In genomic region chr17:31561469-31562412, GRCh38 we compare ENCODE assay signal across 10 cellular contexts.
A peak's percentile ranks its signal among the peaks of the same experiment; 100 is the strongest.
DNase-seq lines count a peak whose midpoint lies in the region; ATAC-seq and TF ChIP-seq lines count a peak whose summit lies in the region.
"Had no signal": no experiment of that assay in that cellular context is flagged by ENCODE, and none has a peak within 500 bp of the region (broad histone marks: within the 10 kb centered on the region; RNA-seq: fewer than 3 reads in every experiment).

No MANE protein-coding gene starts in this region.

- intact Hi-C loops in body of pancreas (cut with DNase I), result loop anchor here (5.0 kb wide), 1 partner anchor 281 kb away; no protein-coding TSS in a partner anchor

- H3K4me3 ChIP-seq in ACC112 (ENCODE audit: low read depth, low read length) (peak overlapping the region; percentile 87), HUES6 (ENCODE audit: low read depth, low read length) (peak overlapping the region; percentile 8), body of pancreas (no peak overlapping the region), mesendoderm (ENCODE audit: low read length) (no peak overlapping the region), SJCRH30 (no peak overlapping the region)
- H3K4me3 ChIP-seq: lung had no signal

- peaks cover 6% of the 10 kb centered on the region; the same call in 1 of the 2 replicates for H3K36me3 ChIP-seq in ACC112 (ENCODE audit: insufficient read depth, low read length)
- H3K36me3 ChIP-seq in HUES6 (ENCODE audit: control insufficient read depth, insufficient read depth, low read length), result no peaks in the 10 kb centered on the region
- no peaks in the 10 kb centered on the region for H3K36me3 ChIP-seq in body of pancreas (replicated peaks in 1 of 2; ENCODE audit: insufficient read depth in 1 of 2, low read depth in 2 of 2)
- H3K36me3 ChIP-seq in mesendoderm (ENCODE audit: control insufficient read depth, insufficient read depth, low read length), result no peaks in the 10 kb centered on the region
- H3K36me3 ChIP-seq in SJCRH30, result no peaks in the 10 kb centered on the region

- H3K79me2 ChIP-seq in ACC112 (ENCODE audit: control insufficient read depth, insufficient read depth, low read length, unreplicated experiment) (peaks cover 75% of the 10 kb centered on the region), mesendoderm (ENCODE audit: control insufficient read depth, insufficient read depth, low read length) (peaks cover 6% of the 10 kb centered on the region)

- H3K9ac ChIP-seq in HUES6 (ENCODE audit: low read length) (peak overlapping the region; percentile 12), mesendoderm (ENCODE audit: low read length) (peak overlapping the region; percentile 35)

- H4K8ac ChIP-seq in mesendoderm (ENCODE audit: low read depth, low read length), result no peak overlapping the region

- no peak overlapping the region for H2AFZ ChIP-seq in ACC112 (ENCODE audit: low read length, unreplicated experiment)

- no peaks in the 10 kb centered on the region for H3K9me3 ChIP-seq in HUES6 (ENCODE audit: control insufficient read depth, insufficient read depth, low read depth, low read length)
- H3K9me3 ChIP-seq in body of pancreas, result no peaks in the 10 kb centered on the region
- no peaks in the 10 kb centered on the region for H3K9me3 ChIP-seq in SJCRH30 (replicated peaks)

- TF ChIP-seq CTCF in body of pancreas (IDR thresholded peaks at IDR 0.05), result no peak

- no peak overlapping the region for H2BK5ac ChIP-seq in mesendoderm (ENCODE audit: low read length)

- H3K4me1 ChIP-seq in ACC112 (ENCODE audit: control insufficient read depth, insufficient read depth, low read length, unreplicated experiment) (peaks cover 45% of the 10 kb centered on the region), HUES6 (ENCODE audit: control insufficient read depth, insufficient read depth, low read length) (peaks cover 38% of the 10 kb centered on the region), body of pancreas (peaks cover 68% of the 10 kb centered on the region), mesendoderm (ENCODE audit: control insufficient read depth, low read depth, low read length) (peaks cover 9% of the 10 kb centered on the region), SJCRH30 (no peaks in the 10 kb centered on the region)

- H3K27ac ChIP-seq in ACC112 (ENCODE audit: low read depth, low read length) (peak overlapping the region; percentile 67), HUES6 (ENCODE audit: low read depth, low read length) (no peak overlapping the region), body of pancreas (peak overlapping the region; percentile 90 to 93 (median 92)), mesendoderm (ENCODE audit: low read depth, low read length) (peak overlapping the region; percentile 39), SJCRH30 (no peak overlapping the region)

- H2BK15ac ChIP-seq in mesendoderm (replicated peaks; ENCODE audit: low read depth), result no peak overlapping the region

- peak overlapping the region; percentile 9 for H3K18ac ChIP-seq in mesendoderm (ENCODE audit: low read length)

- H3K4ac ChIP-seq in mesendoderm (ENCODE audit: low read depth, low read length), result no peak overlapping the region

- WGBS in body of pancreas, 2 donors, result 31 to 40% methylated on average over 8 to 10 of the region's 10 CpGs
- no CpG with 5 or more reads among the region's 10 CpGs for whole genome bisulfite sequencing in mesendoderm (ENCODE audit: extremely low coverage, insufficient coverage, low lambda C conversion rate)

- H3K79me1 ChIP-seq in mesendoderm (ENCODE audit: low read length), result peaks cover 6% of the 10 kb centered on the region

- H3K56ac ChIP-seq in mesendoderm (ENCODE audit: low read length), result peak overlapping the region; percentile 52

- DNase-seq in body of pancreas, result no peak
- DNase-seq in mesendoderm, result peak; percentile 38
- DNase-seq in NCI-H2196 treated with DMSO at 0.1 percent for 48 hours (lab: John Stamatoyannopoulos, UW; ENCODE audit: unreplicated experiment), result no peak
- no peak for DNase-seq in SJCRH30
- DNase-seq in germinal center (ENCODE audit: low spot score), result no peak
- DNase-seq: activated CD8-positive, alpha-beta memory T cell treated with anti-CD3 and anti-CD28 coated beads for 24 hours had no signal

- H2BK120ac ChIP-seq in mesendoderm (ENCODE audit: low read depth, low read length), result no peak overlapping the region

- H4K5ac ChIP-seq in mesendoderm (ENCODE audit: low read length), result no peak overlapping the region

- H3K27me3 ChIP-seq in ACC112 (ENCODE audit: insufficient read depth, low read length) (no peaks in the 10 kb centered on the region), HUES6 (ENCODE audit: control insufficient read depth, insufficient read depth, low read length) (peaks cover 22% of the 10 kb centered on the region), body of pancreas (no peaks in the 10 kb centered on the region), mesendoderm (ENCODE audit: insufficient read depth, low read length, poor library complexity) (no peaks in the 10 kb centered on the region), SJCRH30 (no peaks in the 10 kb centered on the region; the same call in 1 of the 2 replicates)

- H2AK5ac ChIP-seq in mesendoderm (ENCODE audit: low read length), result no peak overlapping the region

- TF ChIP-seq POLR2A in body of pancreas (IDR thresholded peaks at IDR 0.05), result peak in 2 of 3 donors; percentile 26 to 32

- no peak overlapping the region for H3K23ac ChIP-seq in mesendoderm (ENCODE audit: low read length)

- ATAC-seq in body of pancreas (no peak), HG02870 (IDR thresholded peaks at IDR 0.05; ENCODE audit: unreplicated experiment) (no peak)

- no peak overlapping the region for H3K4me2 ChIP-seq in mesendoderm (ENCODE audit: low read length)

Comparison
In these comparisons a context has a peak if more than half of its experiments do, and no peak if none do; other contexts are left out.
1. H3K27ac ChIP-seq: peak in ACC112 (single experiment), body of pancreas (4 of 4) and mesendoderm (single experiment); none in HUES6 (single experiment) and SJCRH30 (single experiment).
2. H3K4me3 ChIP-seq: peak in ACC112 (single experiment) and HUES6 (single experiment); none in body of pancreas (0 of 2), mesendoderm (single experiment) and SJCRH30 (single experiment).